In the genomic region with DNA sequence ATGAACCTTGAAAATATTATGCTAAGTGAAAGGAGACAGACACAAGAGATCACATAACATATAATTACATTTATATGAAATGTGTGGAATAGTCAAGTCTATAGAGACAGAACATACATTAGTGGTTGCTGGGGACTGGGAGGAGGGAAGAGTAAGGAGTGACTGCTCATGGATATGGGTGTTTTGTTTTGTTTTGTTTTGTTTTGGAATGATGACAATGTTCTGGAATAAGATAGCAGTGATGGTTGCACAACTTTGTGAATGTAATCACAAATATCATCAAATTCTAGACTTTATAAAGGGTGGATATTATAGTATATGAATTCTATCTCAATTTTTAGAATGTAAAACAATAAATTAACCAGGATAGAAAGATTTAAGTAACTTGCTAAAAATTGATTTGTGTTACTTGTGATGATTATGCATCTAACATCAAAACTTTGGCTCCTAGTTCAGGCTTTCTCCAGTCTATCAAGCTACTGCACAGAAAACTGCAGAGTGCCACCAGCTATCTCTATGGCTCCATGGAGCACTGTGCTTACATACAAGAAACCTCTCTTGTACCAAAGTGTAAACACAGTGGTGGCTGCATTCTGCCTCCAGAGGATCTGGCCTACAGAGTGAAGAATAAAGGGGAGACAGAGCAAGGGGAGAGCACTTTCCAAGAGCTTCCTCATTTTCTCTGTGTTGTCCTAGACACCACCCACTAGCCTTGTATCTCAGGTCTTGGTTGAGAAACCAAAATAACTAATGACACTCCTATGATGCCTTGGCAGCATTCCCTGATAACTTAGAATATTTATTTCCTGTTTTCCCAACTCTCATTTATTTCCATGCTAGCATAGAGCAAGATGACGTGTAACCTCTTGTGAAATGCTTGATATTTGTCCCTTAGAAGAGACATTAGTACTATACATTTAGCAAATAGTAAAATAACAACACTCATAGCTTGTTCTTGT, we compare ENCODE assay signal across 1 cellular context.
TF ChIP-seq lines count a peak whose summit lies in the region.

No MANE protein-coding gene starts in this region.

TF ChIP-seq in A549, 52 proteins besides CTCF, POLR2A, EP300 and RAD21 (continued from another document):
- peak; percentile 93 to 94 for TF ChIP-seq CEBPB (IDR thresholded peaks at IDR 0.05)
- no peak for TF ChIP-seq RCOR1 (IDR thresholded peaks at IDR 0.05; ENCODE audit: low read depth, low read length)
- TF ChIP-seq, protein P1, sequence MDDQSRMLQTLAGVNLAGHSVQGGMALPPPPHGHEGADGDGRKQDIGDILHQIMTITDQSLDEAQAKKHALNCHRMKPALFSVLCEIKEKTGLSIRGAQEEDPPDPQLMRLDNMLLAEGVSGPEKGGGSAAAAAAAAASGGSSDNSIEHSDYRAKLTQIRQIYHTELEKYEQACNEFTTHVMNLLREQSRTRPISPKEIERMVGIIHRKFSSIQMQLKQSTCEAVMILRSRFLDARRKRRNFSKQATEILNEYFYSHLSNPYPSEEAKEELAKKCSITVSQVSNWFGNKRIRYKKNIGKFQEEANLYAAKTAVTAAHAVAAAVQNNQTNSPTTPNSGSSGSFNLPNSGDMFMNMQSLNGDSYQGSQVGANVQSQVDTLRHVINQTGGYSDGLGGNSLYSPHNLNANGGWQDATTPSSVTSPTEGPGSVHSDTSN (IDR thresholded peaks at IDR 0.05) = no peak
- TF ChIP-seq FOSL2 (IDR thresholded peaks at IDR 0.05) = 0 out of 2 replicates have a peak, but pooled peaks have one; percentile 29
- TF ChIP-seq FOSL2 (CRISPR knock-in tag; IDR thresholded peaks at IDR 0.05) = peak; percentile 83
- peak; percentile 76 for TF ChIP-seq JUNB (IDR thresholded peaks at IDR 0.05)
